Comparison of ENCODE assay signal across 1 cellular context in the genomic region with DNA sequence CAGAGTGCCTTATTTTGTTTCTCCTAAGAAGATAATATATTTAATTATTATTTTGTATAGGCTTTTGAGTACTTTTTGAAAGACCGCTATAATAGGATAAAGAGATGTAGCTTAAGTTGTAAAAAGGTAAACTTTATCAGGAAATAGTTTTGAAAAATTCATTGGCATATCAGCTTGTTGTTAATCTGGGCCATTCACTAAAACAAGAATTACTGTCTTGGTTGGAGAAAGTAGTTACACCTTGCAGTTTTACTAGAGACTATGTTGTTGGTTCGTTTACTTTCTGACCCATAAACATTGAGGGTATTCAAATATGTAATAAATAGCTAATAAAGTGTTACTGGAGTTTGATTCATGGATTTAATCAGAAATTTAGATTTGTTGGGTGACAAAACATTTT.
TF ChIP-seq lines count a peak whose summit lies in the region.

No MANE protein-coding gene starts in this region.

TF ChIP-seq in IMR-90, 13 proteins besides CTCF, POLR2A, EP300 and RAD21 (continued from another document):
- TF ChIP-seq, protein P1, sequence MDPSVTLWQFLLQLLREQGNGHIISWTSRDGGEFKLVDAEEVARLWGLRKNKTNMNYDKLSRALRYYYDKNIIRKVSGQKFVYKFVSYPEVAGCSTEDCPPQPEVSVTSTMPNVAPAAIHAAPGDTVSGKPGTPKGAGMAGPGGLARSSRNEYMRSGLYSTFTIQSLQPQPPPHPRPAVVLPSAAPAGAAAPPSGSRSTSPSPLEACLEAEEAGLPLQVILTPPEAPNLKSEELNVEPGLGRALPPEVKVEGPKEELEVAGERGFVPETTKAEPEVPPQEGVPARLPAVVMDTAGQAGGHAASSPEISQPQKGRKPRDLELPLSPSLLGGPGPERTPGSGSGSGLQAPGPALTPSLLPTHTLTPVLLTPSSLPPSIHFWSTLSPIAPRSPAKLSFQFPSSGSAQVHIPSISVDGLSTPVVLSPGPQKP (IDR thresholded peaks at IDR 0.05; ENCODE audit: borderline replicate concordance, low read depth, low read length), result no peak
- TF ChIP-seq NFE2L2 (IDR thresholded peaks at IDR 0.05; ENCODE audit: low read depth, low read length) (no peak), RFX5 (IDR thresholded peaks at IDR 0.05; ENCODE audit: low read depth, low read length) (no peak), RCOR1 (IDR thresholded peaks at IDR 0.05; ENCODE audit: insufficient replicate concordance, low read length) (no peak), FOS (IDR thresholded peaks at IDR 0.05; ENCODE audit: low read depth, low read length) (no peak), MXI1 (IDR thresholded peaks at IDR 0.05; ENCODE audit: borderline replicate concordance, low read depth, low read length) (no peak), MAFK (IDR thresholded peaks at IDR 0.05; ENCODE audit: low read depth, low read length) (no peak), USF2 (IDR thresholded peaks at IDR 0.05; ENCODE audit: low read depth, low read length) (no peak), MAZ (IDR thresholded peaks at IDR 0.05; ENCODE audit: borderline replicate concordance, low read depth, low read length) (no peak)
